ENCODE assay signal across 8 cellular contexts in the genomic region with DNA sequence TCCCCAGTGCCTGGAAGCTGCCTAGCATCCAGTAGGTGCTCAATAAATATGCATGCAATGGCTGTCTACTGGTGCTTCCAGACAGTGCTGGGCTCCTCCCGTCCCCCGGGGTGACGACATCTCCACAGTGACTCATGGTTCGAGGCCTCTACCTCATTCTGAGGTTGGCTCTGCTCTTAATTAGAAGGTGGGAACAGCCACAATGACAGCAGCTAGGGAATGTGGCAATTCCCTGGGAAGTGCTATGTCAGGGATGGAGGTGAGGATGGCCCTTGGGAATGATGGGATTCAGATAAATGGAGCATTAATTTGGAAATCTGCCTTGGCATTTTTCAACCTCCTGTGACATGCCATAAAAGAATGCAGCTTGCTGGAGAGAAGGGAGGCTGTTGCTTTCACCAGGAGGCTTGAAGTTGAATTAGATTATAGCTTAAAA. TPM values are rescaled to one million over a fixed set of nuclear protein-coding genes. Genes with fewer than 3 reads are reported as not detected.
A peak's percentile ranks its signal among the peaks of the same experiment; 100 is the strongest.
DNase-seq lines count a peak whose midpoint lies in the region; ATAC-seq and TF ChIP-seq lines count a peak whose summit lies in the region.
"Had no signal": no experiment of that assay in that cellular context is flagged by ENCODE, and none has a peak within 500 bp of the region (broad histone marks: within the 10 kb centered on the region; RNA-seq: fewer than 3 reads in every experiment).

No MANE protein-coding gene starts in this region.

- no peak for ATAC-seq in naive thymus-derived CD8-positive, alpha-beta T cell

- no peaks in the 10 kb centered on the region for H3K9me3 ChIP-seq in mammary epithelial cell (replicated peaks; ENCODE audit: insufficient read depth, low read length)

- no peaks in the 10 kb centered on the region for H3K36me3 Mint-ChIP-seq in naive thymus-derived CD8-positive, alpha-beta T cell

- H3K27me3 Mint-ChIP-seq in naive thymus-derived CD8-positive, alpha-beta T cell: no peaks in the 10 kb centered on the region

- no peak for TF ChIP-seq CTCF in mammary epithelial cell (conservative IDR thresholded peaks at IDR 0.05 in 1 of 2, IDR thresholded peaks at IDR 0.05 in 1 of 2; ENCODE audit: extremely low read depth in 1 of 2, insufficient read depth in 1 of 2, low read depth in 1 of 2, low read length in 2 of 2)

- intact Hi-C loops in mammary epithelial cell (cut with micrococcal nuclease): no loop called here

- H3K9me3 Mint-ChIP-seq in naive thymus-derived CD8-positive, alpha-beta T cell: peaks cover 0 to 2% (median 0%) of the 10 kb centered on the region in 9 donors

- H3K4me1 Mint-ChIP-seq in naive thymus-derived CD8-positive, alpha-beta T cell: peaks cover 2 to 11% (median 7%) of the 10 kb centered on the region in 4 donors

- no peak overlapping the region for H2AFZ ChIP-seq in mammary epithelial cell (ENCODE audit: low read depth, low read length)

- in situ Hi-C loops in mammary epithelial cell (cut with MboI; ENCODE audit: low sequenced_read_pairs in 2 of 2): loop anchor here in 1 of 2 donors (25.0 kb wide), 1 partner anchor 599 kb away; no protein-coding TSS in a partner anchor

- BruUV-seq in mammary epithelial cell (replicated peaks; lab: Mats Ljungman, UMichigan): no TSS peak

- no peak overlapping the region for H3K4me2 ChIP-seq in mammary epithelial cell (ENCODE audit: insufficient read depth, low read depth, low read length)

- H3K4me3 ChIP-seq in mammary epithelial cell (replicated peaks in 1 of 3; ENCODE audit: insufficient read depth in 1 of 3, low read depth in 2 of 3, low read length in 3 of 3) (no peak overlapping the region), skeletal muscle cell (ENCODE audit: low read depth, low read length) (no peak overlapping the region)

- H3K79me2 ChIP-seq in mammary epithelial cell (ENCODE audit: insufficient read depth, low read length): no peaks in the 10 kb centered on the region

- dilution Hi-C loops in mammary epithelial cell (cut with HindIII; ENCODE audit: low sequenced_read_pairs): loop anchor here (25.0 kb wide), 1 partner anchor 599 kb away; no protein-coding TSS in a partner anchor

- DNase-seq in GM04504 (ENCODE audit: low read depth) (peak; percentile 96), NCI-H226 (peak; percentile 88), mammary epithelial cell (peak; percentile 67), skeletal muscle cell (ENCODE audit: low read depth) (peak; percentile 79), NCI-H510A (lab: John Stamatoyannopoulos, UW) (no peak), globus pallidus (ENCODE audit: low spot score) (no peak)
- DNase-seq in naive thymus-derived CD8-positive, alpha-beta T cell: no peak
- DNase-seq: retina had no signal

- 0% methylated on average over 4 of the region's 4 CpGs for WGBS in mammary epithelial cell (ENCODE audit: low coverage, missing lambda C conversion rate)

- no peaks in the 10 kb centered on the region for H3K36me3 ChIP-seq in mammary epithelial cell (ENCODE audit: insufficient read depth, low read length)

- H3K27ac Mint-ChIP-seq in naive thymus-derived CD8-positive, alpha-beta T cell: no peak overlapping the region

- no peak overlapping the region for H3K9ac ChIP-seq in mammary epithelial cell (ENCODE audit: insufficient read depth, low read length)

- H3K4me3 Mint-ChIP-seq in naive thymus-derived CD8-positive, alpha-beta T cell: no peak overlapping the region

- POLR2A ChIA-PET in naive thymus-derived CD8-positive, alpha-beta T cell (lab: Charles Lee): no interaction called here

- H4K20me1 ChIP-seq in mammary epithelial cell (ENCODE audit: insufficient read depth, low read length): no peaks in the 10 kb centered on the region

- no peaks in the 10 kb centered on the region for H3K4me1 ChIP-seq in mammary epithelial cell (ENCODE audit: insufficient read depth, low read length)

- no peak overlapping the region for H3K27ac ChIP-seq in mammary epithelial cell (ENCODE audit: insufficient read depth, low read depth, low read length)

- CTCF ChIA-PET in mammary epithelial cell (lab: Charles Lee; ENCODE audit: low non-redundant PET): interaction anchor here (1.0 kb wide), 1 partner anchor 143 kb away, joined by 3 read pairs; no protein-coding TSS in a partner anchor

- no peaks in the 10 kb centered on the region for H3K27me3 ChIP-seq in mammary epithelial cell (ENCODE audit: insufficient read depth, low read length)

RNA-seq across cellular contexts. Expression of a gene that starts 43.5 kb away (rescaled TPM):
- total RNA-seq in mammary epithelial cell: under 1 TPM in 1 of 2 donors, not detected in 1; under 0.01 TPM
- 0.01 TPM for polyA plus RNA-seq in mammary epithelial cell
- not detected for polyA minus RNA-seq in mammary epithelial cell
- total RNA-seq in naive thymus-derived CD8-positive, alpha-beta T cell: 10 to 100 TPM; 34.0 to 36.3 TPM
- polyA plus RNA-seq in naive thymus-derived CD8-positive, alpha-beta T cell: 10 to 100 TPM; 14.5 to 23.8 (median 14.5) TPM

Comparison
In these comparisons a context has a peak if more than half of its experiments do, and no peak if none do; other contexts are left out.
1. DNase-seq: peak in GM04504 (single experiment), NCI-H226 (single experiment), mammary epithelial cell (single experiment) and skeletal muscle cell (single experiment); none in naive thymus-derived CD8-positive, alpha-beta T cell (0 of 10), NCI-H510A (single experiment) and globus pallidus (single experiment).
2. RNA of a gene that starts 43.5 kb away (total RNA-seq): 34.0 to 36.3 TPM in naive thymus-derived CD8-positive, alpha-beta T cell; under 0.01 TPM in mammary epithelial cell; every median in the first group is over 10 times any median in the second.